14 cellular contexts compared by ENCODE assay signal in the genomic region with DNA sequence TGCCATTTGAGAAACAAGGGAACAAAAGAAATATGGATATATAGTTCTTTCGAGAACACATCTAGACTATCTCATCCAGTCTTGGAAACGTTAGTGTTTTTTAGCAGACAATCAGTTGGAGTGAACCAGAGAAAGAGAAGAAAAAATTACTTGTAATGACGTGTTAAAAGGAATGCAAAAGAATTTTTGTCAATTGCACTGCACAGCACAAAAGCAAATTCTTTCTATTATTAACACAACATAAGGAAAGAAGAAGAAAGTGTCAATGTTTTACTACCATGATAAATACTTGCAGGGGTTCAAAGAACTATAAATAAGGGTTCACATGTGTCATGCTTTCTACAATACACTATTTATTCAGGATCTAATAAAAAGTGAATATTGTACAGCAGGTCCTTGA. TPM values are rescaled to one million over a fixed set of nuclear protein-coding genes. Genes with fewer than 3 reads are reported as not detected.
DNase-seq lines count a peak whose midpoint lies in the region; ATAC-seq and TF ChIP-seq lines count a peak whose summit lies in the region.
"Had no signal": no experiment of that assay in that cellular context is flagged by ENCODE, and none has a peak within 500 bp of the region (broad histone marks: within the 10 kb centered on the region; RNA-seq: fewer than 3 reads in every experiment).

No MANE protein-coding gene starts in this region.

- H3K9me3 Mint-ChIP-seq in progenitor cell of endocrine pancreas (ENCODE audit: low read depth) = no peaks in the 10 kb centered on the region

- peak; percentile 33 for DNase-seq in AG10803 (ENCODE audit: low read depth)
- DNase-seq in hepatocyte (ENCODE audit: low spot score) = no peak
- no peak for DNase-seq in progenitor cell of endocrine pancreas (ENCODE audit: low spot score, unreplicated experiment)
- DNase-seq in nucleus accumbens (lab: John Stamatoyannopoulos, UW) = no peak
- DNase-seq in AG08395 (ENCODE audit: low spot score) = no peak
- DNase-seq in KG1 (lab: John Stamatoyannopoulos, UW) = no peak
- DNase-seq in ascending aorta (ENCODE audit: low spot score in 2 of 2) = no peak
- DNase-seq: CD4-positive, CD25-positive, alpha-beta regulatory T cell; MM.1S; NCI-H1930; NCI-H2171; NCI-H510A; SHP77 had no signal

- peak overlapping the region; percentile 16 for H3K4me2 ChIP-seq in hepatocyte

- H3K27ac Mint-ChIP-seq in progenitor cell of endocrine pancreas = peak overlapping the region; percentile 0
- H3K27ac Mint-ChIP-seq: CD4-positive, CD25-positive, alpha-beta regulatory T cell had no signal

- no peak overlapping the region for H3K4me3 ChIP-seq in AG10803 (ENCODE audit: low read length)
- H3K4me3 ChIP-seq in hepatocyte = no peak overlapping the region
- no peak overlapping the region for H3K4me3 ChIP-seq in ascending aorta

- no peaks in the 10 kb centered on the region for H4K20me1 ChIP-seq in hepatocyte (ENCODE audit: insufficient read depth, poor library complexity, severe bottlenecking)

- H3K9me3 ChIP-seq in hepatocyte (ENCODE audit: low read depth) = no peaks in the 10 kb centered on the region
- H3K9me3 ChIP-seq in ascending aorta = no peaks in the 10 kb centered on the region

- H3K9me2 ChIP-seq in hepatocyte (replicated peaks; ENCODE audit: insufficient read depth) = no peaks in the 10 kb centered on the region

- no peaks in the 10 kb centered on the region for H3K36me3 ChIP-seq in hepatocyte (replicated peaks; ENCODE audit: insufficient read depth, low read depth)
- H3K36me3 ChIP-seq in ascending aorta = no peaks in the 10 kb centered on the region

- H3K36me3 Mint-ChIP-seq in progenitor cell of endocrine pancreas (ENCODE audit: insufficient read depth) = no peaks in the 10 kb centered on the region
- H3K36me3 Mint-ChIP-seq: CD4-positive, CD25-positive, alpha-beta regulatory T cell had no signal

- 75% methylated on average over 3 of the region's 3 CpGs for WGBS in hepatocyte (ENCODE audit: low lambda C conversion rate, missing lambda C conversion rate)

- TF ChIP-seq CTCF in AG10803 (conservative IDR thresholded peaks at IDR 0.05; ENCODE audit: low read length) = no peak
- TF ChIP-seq CTCF in hepatocyte (IDR thresholded peaks at IDR 0.05; ENCODE audit: poor library complexity) = no peak
- TF ChIP-seq CTCF in progenitor cell of endocrine pancreas (IDR thresholded peaks at IDR 0.05; ENCODE audit: unreplicated experiment) = no peak
- no peak for TF ChIP-seq CTCF in ascending aorta (IDR thresholded peaks at IDR 0.05)

- peaks cover 20% of the 10 kb centered on the region for H3K4me1 Mint-ChIP-seq in progenitor cell of endocrine pancreas (ENCODE audit: low read depth)

- peaks cover 34% of the 10 kb centered on the region for H3K4me1 ChIP-seq in hepatocyte (ENCODE audit: insufficient read depth)
- H3K4me1 ChIP-seq in ascending aorta = no peaks in the 10 kb centered on the region

- no peak overlapping the region for H3K27ac ChIP-seq in hepatocyte
- H3K27ac ChIP-seq in ascending aorta = no peak overlapping the region

- no peak overlapping the region for H2AFZ ChIP-seq in hepatocyte

- no peaks in the 10 kb centered on the region for H3K79me2 ChIP-seq in hepatocyte

- peak; percentile 13; the same call in 2 of the 3 replicates for ATAC-seq in SK-N-SH treated with all-trans-retinoic acid at 6 μM for 48 hours

- intact Hi-C loops in ascending aorta (cut with DNase I) = no loop called here

- peaks cover 48% of the 10 kb centered on the region for H3K27me3 Mint-ChIP-seq in progenitor cell of endocrine pancreas

- H3K27me3 ChIP-seq in hepatocyte = no peaks in the 10 kb centered on the region
- no peaks in the 10 kb centered on the region for H3K27me3 ChIP-seq in ascending aorta

- H3K4me3 Mint-ChIP-seq in progenitor cell of endocrine pancreas (ENCODE audit: low read depth) = no peak overlapping the region
- H3K4me3 Mint-ChIP-seq: CD4-positive, CD25-positive, alpha-beta regulatory T cell had no signal

TF ChIP-seq in SK-N-SH treated with all-trans-retinoic acid at 6 μM for 48 hours, 23 proteins besides CTCF, POLR2A, EP300 and RAD21:
- TF ChIP-seq ZFP3 (CRISPR knock-in tag; IDR thresholded peaks at IDR 0.05) (no peak), RARB (CRISPR knock-in tag; IDR thresholded peaks at IDR 0.05) (no peak), ZC3H10 (CRISPR knock-in tag; IDR thresholded peaks at IDR 0.05) (no peak), ARNTL (CRISPR knock-in tag; IDR thresholded peaks at IDR 0.05; ENCODE audit: borderline replicate concordance, low read depth) (no peak)
- TF ChIP-seq, protein P1, sequence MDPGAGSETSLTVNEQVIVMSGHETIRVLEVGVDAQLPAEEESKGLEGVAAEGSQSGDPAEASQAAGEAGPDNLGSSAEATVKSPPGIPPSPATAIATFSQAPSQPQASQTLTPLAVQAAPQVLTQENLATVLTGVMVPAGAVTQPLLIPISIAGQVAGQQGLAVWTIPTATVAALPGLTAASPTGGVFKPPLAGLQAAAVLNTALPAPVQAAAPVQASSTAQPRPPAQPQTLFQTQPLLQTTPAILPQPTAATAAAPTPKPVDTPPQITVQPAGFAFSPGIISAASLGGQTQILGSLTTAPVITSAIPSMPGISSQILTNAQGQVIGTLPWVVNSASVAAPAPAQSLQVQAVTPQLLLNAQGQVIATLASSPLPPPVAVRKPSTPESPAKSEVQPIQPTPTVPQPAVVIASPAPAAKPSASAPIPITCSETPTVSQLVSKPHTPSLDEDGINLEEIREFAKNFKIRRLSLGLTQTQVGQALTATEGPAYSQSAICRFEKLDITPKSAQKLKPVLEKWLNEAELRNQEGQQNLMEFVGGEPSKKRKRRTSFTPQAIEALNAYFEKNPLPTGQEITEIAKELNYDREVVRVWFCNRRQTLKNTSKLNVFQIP (CRISPR knock-in tag; IDR thresholded peaks at IDR 0.05; ENCODE audit: borderline replicate concordance, low read depth) = no peak
- TF ChIP-seq, protein P2, sequence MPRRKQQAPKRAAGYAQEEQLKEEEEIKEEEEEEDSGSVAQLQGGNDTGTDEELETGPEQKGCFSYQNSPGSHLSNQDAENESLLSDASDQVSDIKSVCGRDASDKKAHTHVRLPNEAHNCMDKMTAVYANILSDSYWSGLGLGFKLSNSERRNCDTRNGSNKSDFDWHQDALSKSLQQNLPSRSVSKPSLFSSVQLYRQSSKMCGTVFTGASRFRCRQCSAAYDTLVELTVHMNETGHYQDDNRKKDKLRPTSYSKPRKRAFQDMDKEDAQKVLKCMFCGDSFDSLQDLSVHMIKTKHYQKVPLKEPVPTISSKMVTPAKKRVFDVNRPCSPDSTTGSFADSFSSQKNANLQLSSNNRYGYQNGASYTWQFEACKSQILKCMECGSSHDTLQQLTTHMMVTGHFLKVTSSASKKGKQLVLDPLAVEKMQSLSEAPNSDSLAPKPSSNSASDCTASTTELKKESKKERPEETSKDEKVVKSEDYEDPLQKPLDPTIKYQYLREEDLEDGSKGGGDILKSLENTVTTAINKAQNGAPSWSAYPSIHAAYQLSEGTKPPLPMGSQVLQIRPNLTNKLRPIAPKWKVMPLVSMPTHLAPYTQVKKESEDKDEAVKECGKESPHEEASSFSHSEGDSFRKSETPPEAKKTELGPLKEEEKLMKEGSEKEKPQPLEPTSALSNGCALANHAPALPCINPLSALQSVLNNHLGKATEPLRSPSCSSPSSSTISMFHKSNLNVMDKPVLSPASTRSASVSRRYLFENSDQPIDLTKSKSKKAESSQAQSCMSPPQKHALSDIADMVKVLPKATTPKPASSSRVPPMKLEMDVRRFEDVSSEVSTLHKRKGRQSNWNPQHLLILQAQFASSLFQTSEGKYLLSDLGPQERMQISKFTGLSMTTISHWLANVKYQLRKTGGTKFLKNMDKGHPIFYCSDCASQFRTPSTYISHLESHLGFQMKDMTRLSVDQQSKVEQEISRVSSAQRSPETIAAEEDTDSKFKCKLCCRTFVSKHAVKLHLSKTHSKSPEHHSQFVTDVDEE (CRISPR knock-in tag; IDR thresholded peaks at IDR 0.05) = no peak

RNA-seq across cellular contexts. Expression of a gene that starts 27.5 kb away (rescaled TPM):
- 1.5 TPM in 1 of 2 replicates, not detected in the other for total RNA-seq in hepatocyte
- 0.37 and 0.72 TPM in 2 replicates for polyA plus RNA-seq in hepatocyte
- total RNA-seq in progenitor cell of endocrine pancreas = 0.46 and 0.80 TPM in 2 replicates
- not detected for total RNA-seq in ascending aorta
- total RNA-seq: CD4-positive, CD25-positive, alpha-beta regulatory T cell had no signal
